Comparison of ENCODE assay signal across 8 cellular contexts in the genomic region with DNA sequence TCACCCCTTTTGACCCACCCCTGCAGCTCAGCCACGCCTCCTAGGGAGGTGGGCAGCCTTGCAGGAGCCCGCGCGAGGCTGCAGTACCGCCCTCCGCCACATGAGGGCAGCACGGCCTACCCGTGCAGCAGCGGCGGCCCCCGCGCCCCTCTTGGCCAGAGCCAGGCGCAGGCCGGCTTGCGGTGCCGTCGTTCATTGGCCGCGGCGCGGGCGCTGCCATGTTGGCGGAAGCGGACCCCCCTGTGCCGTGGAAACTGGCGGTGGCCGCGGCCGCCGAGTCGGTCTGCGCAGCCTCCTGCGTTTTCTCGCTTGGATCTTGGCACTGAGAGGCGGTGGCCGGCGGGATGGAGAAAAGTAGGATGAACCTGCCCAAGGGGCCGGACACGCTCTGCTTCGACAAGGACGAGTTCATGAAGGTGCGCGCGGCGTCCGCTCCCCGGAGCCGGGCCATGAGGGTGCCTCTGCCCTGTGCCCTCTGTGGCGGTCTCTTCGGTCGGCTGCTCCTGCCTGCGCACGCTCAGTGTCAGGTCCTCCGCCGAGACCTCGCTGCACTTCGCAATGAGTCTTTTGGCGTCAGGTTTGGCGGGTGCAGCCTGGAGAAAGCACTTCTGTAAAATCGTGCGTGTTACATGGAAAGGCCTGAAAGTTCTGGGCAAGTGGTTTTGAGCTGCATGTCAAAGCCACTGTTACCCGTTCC. TPM values are rescaled to one million over a fixed set of nuclear protein-coding genes. Genes with fewer than 3 reads are reported as not detected.
DNase-seq lines count a peak whose midpoint lies in the region; ATAC-seq and TF ChIP-seq lines count a peak whose summit lies in the region.

A gene with protein sequence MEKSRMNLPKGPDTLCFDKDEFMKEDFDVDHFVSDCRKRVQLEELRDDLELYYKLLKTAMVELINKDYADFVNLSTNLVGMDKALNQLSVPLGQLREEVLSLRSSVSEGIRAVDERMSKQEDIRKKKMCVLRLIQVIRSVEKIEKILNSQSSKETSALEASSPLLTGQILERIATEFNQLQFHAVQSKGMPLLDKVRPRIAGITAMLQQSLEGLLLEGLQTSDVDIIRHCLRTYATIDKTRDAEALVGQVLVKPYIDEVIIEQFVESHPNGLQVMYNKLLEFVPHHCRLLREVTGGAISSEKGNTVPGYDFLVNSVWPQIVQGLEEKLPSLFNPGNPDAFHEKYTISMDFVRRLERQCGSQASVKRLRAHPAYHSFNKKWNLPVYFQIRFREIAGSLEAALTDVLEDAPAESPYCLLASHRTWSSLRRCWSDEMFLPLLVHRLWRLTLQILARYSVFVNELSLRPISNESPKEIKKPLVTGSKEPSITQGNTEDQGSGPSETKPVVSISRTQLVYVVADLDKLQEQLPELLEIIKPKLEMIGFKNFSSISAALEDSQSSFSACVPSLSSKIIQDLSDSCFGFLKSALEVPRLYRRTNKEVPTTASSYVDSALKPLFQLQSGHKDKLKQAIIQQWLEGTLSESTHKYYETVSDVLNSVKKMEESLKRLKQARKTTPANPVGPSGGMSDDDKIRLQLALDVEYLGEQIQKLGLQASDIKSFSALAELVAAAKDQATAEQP (plus strand): TSS at position 219 of the 697 bp plus-strand sequence. CDS start 126 bp downstream, at position 345.

- no peaks in the 10 kb centered on the region for H3K9me3 ChIP-seq in adipocyte (ENCODE audit: control insufficient read depth, low read length)
- no peaks in the 10 kb centered on the region for H3K9me3 ChIP-seq in upper lobe of left lung

- intact Hi-C loops in cardiac septum (cut with DNase I) (loop anchor here (1.0 to 10.0 kb wide), 2 partner anchors 131 to 272 kb away; no protein-coding TSS in a partner anchor), posterior cingulate gyrus (cut with DNase I) (loop anchor here (1.0 to 5.0 kb wide), 4 partner anchors 70 to 218 kb away; a partner anchor contains a TSS)

- peaks cover 18% of the 10 kb centered on the region for H3K27me3 ChIP-seq in adipocyte (replicated peaks; ENCODE audit: control insufficient read depth, insufficient read depth, low read length)
- H3K27me3 ChIP-seq in upper lobe of left lung: no peaks in the 10 kb centered on the region

- peak in 2 of 4 donors; percentile 77 to 84 for TF ChIP-seq POLR2A in upper lobe of left lung (IDR thresholded peaks at IDR 0.05)

- peak in 1 of 4 donors; percentile 59 for TF ChIP-seq EP300 in upper lobe of left lung (IDR thresholded peaks at IDR 0.05)

- TF ChIP-seq CTCF in GM12874 (IDR thresholded peaks at IDR 0.05; ENCODE audit: insufficient read depth, low read depth, low read length) (peak; percentile 99), upper lobe of left lung (IDR thresholded peaks at IDR 0.05) (peak; percentile 100)

- DNase-seq in NCI-H128 (lab: John Stamatoyannopoulos, UW; ENCODE audit: unreplicated experiment) (peak; percentile 94), SW480 (ENCODE audit: low spot score) (peak; percentile 88), adipocyte (ENCODE audit: low read depth) (peak; percentile 98), cardiac septum (ENCODE audit: low spot score) (peak; percentile 96), posterior cingulate gyrus (peak; percentile 90 to 99 (median 95)), upper lobe of left lung (peak; percentile 95 to 100)

- H3K4me1 ChIP-seq in adipocyte (ENCODE audit: control insufficient read depth, insufficient read depth, low read length) (peaks cover 22% of the 10 kb centered on the region), upper lobe of left lung (peaks cover 15 to 34% (median 25%) of the 10 kb centered on the region in 4 donors)

- H3K27ac ChIP-seq in upper lobe of left lung: peak within 1 kb of the TSS; percentile 76 to 89 (median 86)

- WGBS in upper lobe of left lung, 2 donors: 0 to 1% methylated on average over 3 to 36 of the region's 62 CpGs

- H3K9ac ChIP-seq in adipocyte (ENCODE audit: low read length): peak within 1 kb of the TSS; percentile 93

- H3K36me3 ChIP-seq in adipocyte (ENCODE audit: control insufficient read depth, insufficient read depth, low read length, severe bottlenecking) (peaks cover 9% of the 10 kb centered on the region), upper lobe of left lung (no peaks in the 10 kb centered on the region)

- ATAC-seq in HG02759 (IDR thresholded peaks at IDR 0.05; ENCODE audit: unreplicated experiment) (peak; percentile 97), upper lobe of left lung (ENCODE audit: low FRiP score in 2 of 2) (peak; percentile 98 to 99)

- H3K4me3 ChIP-seq in adipocyte (ENCODE audit: low read length) (peak within 1 kb of the TSS; percentile 91), upper lobe of left lung (peak within 1 kb of the TSS; percentile 65 to 92 (median 74))

RNA-seq across cellular contexts. Expression of the gene that starts here (rescaled TPM):
- total RNA-seq in cardiac septum (19.4 TPM), upper lobe of left lung (10 to 100 TPM; 23.5 to 37.7 (median 28.7) TPM)

Comparison
In these comparisons a context has a peak if more than half of its experiments do, and no peak if none do; other contexts are left out.
1. Peak in every context shown above with its lines: DNase-seq, ATAC-seq, H3K4me3 ChIP-seq and H3K27ac ChIP-seq.